ENCODE assay signal across 1 cellular context in the genomic region with DNA sequence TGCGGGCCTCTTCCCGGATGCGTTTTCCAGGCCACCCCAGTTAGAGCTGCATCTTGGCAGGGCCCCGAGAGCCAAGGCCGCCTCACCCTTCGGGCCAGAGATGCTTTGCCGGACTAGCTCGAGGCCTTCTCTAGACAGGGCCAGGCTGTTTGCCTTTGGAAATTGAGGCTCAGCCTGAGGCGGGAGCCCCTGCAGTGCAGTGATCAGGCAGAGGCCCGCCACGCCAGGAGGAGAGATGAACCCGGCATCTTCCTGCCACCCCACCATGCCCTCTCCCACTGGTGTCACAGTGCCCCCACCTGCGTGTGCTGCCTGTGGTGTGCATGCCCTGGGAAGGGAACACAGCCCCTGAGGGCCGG.
TF ChIP-seq lines count a peak whose summit lies in the region.

No MANE protein-coding gene starts in this region.

TF ChIP-seq in HepG2, 621 proteins besides CTCF, POLR2A, EP300 and RAD21:
- no peak for TF ChIP-seq ZNF878 (CRISPR knock-in tag; IDR thresholded peaks at IDR 0.05)
- TF ChIP-seq ZNF329 (CRISPR knock-in tag; IDR thresholded peaks at IDR 0.05; ENCODE audit: low read depth) = no peak
- TF ChIP-seq TCF12 (IDR thresholded peaks at IDR 0.05) = no peak
- TF ChIP-seq TCF12 (CRISPR knock-in tag; IDR thresholded peaks at IDR 0.05) = no peak
- TF ChIP-seq ZNF44 (CRISPR knock-in tag; IDR thresholded peaks at IDR 0.05) = no peak
- TF ChIP-seq AKAP8 (CRISPR knock-in tag; IDR thresholded peaks at IDR 0.05) = no peak
- no peak for TF ChIP-seq REST (IDR thresholded peaks at IDR 0.05; ENCODE audit: borderline replicate concordance in 1 of 2, low read depth in 1 of 2, low read length in 2 of 2)
- no peak for TF ChIP-seq ZNF431 (CRISPR knock-in tag; IDR thresholded peaks at IDR 0.05; ENCODE audit: borderline replicate concordance, low read depth)
- TF ChIP-seq KMT2A (CRISPR knock-in tag; IDR thresholded peaks at IDR 0.05) = no peak
- no peak for TF ChIP-seq ZNF362 (CRISPR knock-in tag; IDR thresholded peaks at IDR 0.05; ENCODE audit: borderline replicate concordance)
- no peak for TF ChIP-seq FOSL1 (CRISPR knock-in tag; IDR thresholded peaks at IDR 0.05; ENCODE audit: borderline replicate concordance)
- TF ChIP-seq SYNCRIP (IDR thresholded peaks at IDR 0.05; ENCODE audit: insufficient read depth, low read depth, low read length) = no peak
- no peak for TF ChIP-seq HDAC6 (IDR thresholded peaks at IDR 0.05; ENCODE audit: low read depth, low read length)
- no peak for TF ChIP-seq FOXP1 (IDR thresholded peaks at IDR 0.05)
- TF ChIP-seq FOXP1 (CRISPR knock-in tag; IDR thresholded peaks at IDR 0.05) = no peak
